Comparison of ENCODE assay signal across 1 cellular context in genomic region chr6:27605401-27606342, GRCh38.
TF ChIP-seq lines count a peak whose summit lies in the region.

No MANE protein-coding gene starts in this region.

TF ChIP-seq in HEK293, 187 proteins besides CTCF, POLR2A, EP300 and RAD21 (continued from another document and continues in another):
- TF ChIP-seq ZNF768 (tag by site-specific recombination; IDR thresholded peaks at IDR 0.05) = no peak
- no peak for TF ChIP-seq ZNF223 (tag by site-specific recombination; IDR thresholded peaks at IDR 0.05)
- TF ChIP-seq KLF17 (tag by site-specific recombination; IDR thresholded peaks at IDR 0.05) = peak; percentile 83
- TF ChIP-seq ZNF596 (tag by site-specific recombination; IDR thresholded peaks at IDR 0.05) = no peak; the same call in 1 of the 2 replicates
- no peak for TF ChIP-seq ZNF449 (tag by site-specific recombination; IDR thresholded peaks at IDR 0.05)
- no peak for TF ChIP-seq ZNF211 (tag by site-specific recombination; IDR thresholded peaks at IDR 0.05; ENCODE audit: low read depth)
- no peak for TF ChIP-seq ZNF302 (tag by site-specific recombination; IDR thresholded peaks at IDR 0.05; ENCODE audit: low read depth)
- no peak for TF ChIP-seq ZNF266 (tag by site-specific recombination; IDR thresholded peaks at IDR 0.05; ENCODE audit: low read depth)
- no peak for TF ChIP-seq BCL11A (tag by site-specific recombination; IDR thresholded peaks at IDR 0.05; ENCODE audit: low read depth)
- TF ChIP-seq ZEB2 (tag by site-specific recombination; IDR thresholded peaks at IDR 0.05) = peak; percentile 79
- TF ChIP-seq GFI1B (tag by site-specific recombination; IDR thresholded peaks at IDR 0.05) = 0 out of 2 replicates have a peak, but pooled peaks have one; percentile 28
- TF ChIP-seq PRDM10 (tag by site-specific recombination; IDR thresholded peaks at IDR 0.05) = no peak
- TF ChIP-seq ZNF48 (tag by site-specific recombination; IDR thresholded peaks at IDR 0.05) = no peak
- no peak for TF ChIP-seq SCRT2 (tag by site-specific recombination; IDR thresholded peaks at IDR 0.05)
- no peak; the same call in 1 of the 2 replicates for TF ChIP-seq BCL11B (tag by site-specific recombination; IDR thresholded peaks at IDR 0.05; ENCODE audit: low read depth)
- 0 out of 2 replicates have a peak, but pooled peaks have one; percentile 11 for TF ChIP-seq GLIS2 (tag by site-specific recombination; IDR thresholded peaks at IDR 0.05)
- no peak for TF ChIP-seq ZNF555 (tag by site-specific recombination; conservative IDR thresholded peaks at IDR 0.05)
- TF ChIP-seq MZF1 (tag by site-specific recombination; IDR thresholded peaks at IDR 0.05; ENCODE audit: borderline replicate concordance) = peak; percentile 41; the same call in 1 of the 2 replicates
- peak; percentile 88; the same call in 1 of the 2 replicates for TF ChIP-seq ZNF501 (tag by site-specific recombination; IDR thresholded peaks at IDR 0.05)
- TF ChIP-seq ZNF23 (tag by site-specific recombination; IDR thresholded peaks at IDR 0.05; ENCODE audit: borderline replicate concordance) = no peak
- no peak for TF ChIP-seq ZNF423 (tag by site-specific recombination; IDR thresholded peaks at IDR 0.05)
- TF ChIP-seq TSHZ1 (tag by site-specific recombination; IDR thresholded peaks at IDR 0.05; ENCODE audit: borderline replicate concordance) = peak; percentile 94
- TF ChIP-seq ZNF629 (tag by site-specific recombination; IDR thresholded peaks at IDR 0.05) = peak; percentile 81
- 0 out of 2 replicates have a peak, but pooled peaks have one; percentile 71 for TF ChIP-seq REPIN1 (tag by site-specific recombination; IDR thresholded peaks at IDR 0.05; ENCODE audit: low read depth)
- TF ChIP-seq ZBTB6 (tag by site-specific recombination; IDR thresholded peaks at IDR 0.05) = peak; percentile 69
- TF ChIP-seq ZNF600 (tag by site-specific recombination; IDR thresholded peaks at IDR 0.05) = no peak; the same call in 1 of the 2 replicates
- no peak for TF ChIP-seq PRDM6 (tag by site-specific recombination; IDR thresholded peaks at IDR 0.05)
- TF ChIP-seq ZNF112 (tag by site-specific recombination; IDR thresholded peaks at IDR 0.05) = no peak
- TF ChIP-seq HOXD13 (CRISPR knock-in tag; IDR thresholded peaks at IDR 0.05; ENCODE audit: borderline replicate concordance) = no peak
- no peak for TF ChIP-seq ZNF175 (tag by site-specific recombination; IDR thresholded peaks at IDR 0.05)
- TF ChIP-seq ZNF324 (tag by site-specific recombination; IDR thresholded peaks at IDR 0.05) = peak; percentile 79
- no peak for TF ChIP-seq ZNF510 (tag by site-specific recombination; IDR thresholded peaks at IDR 0.05; ENCODE audit: insufficient replicate concordance)
- no peak for TF ChIP-seq ZNF664 (tag by site-specific recombination; IDR thresholded peaks at IDR 0.05)
- no peak for TF ChIP-seq ZNF404 (tag by site-specific recombination; IDR thresholded peaks at IDR 0.05)
- no peak for TF ChIP-seq ZNF350 (tag by site-specific recombination; IDR thresholded peaks at IDR 0.05)
- no peak for TF ChIP-seq BCL6B (tag by site-specific recombination; IDR thresholded peaks at IDR 0.05)
- no peak for TF ChIP-seq ZNF280D (tag by site-specific recombination; IDR thresholded peaks at IDR 0.05)
- TF ChIP-seq ZSCAN23 (tag by site-specific recombination; IDR thresholded peaks at IDR 0.05) = no peak
- peak; percentile 63; the same call in 1 of the 2 replicates for TF ChIP-seq ZNF692 (tag by site-specific recombination; IDR thresholded peaks at IDR 0.05)
- peak; percentile 100 for TF ChIP-seq ZBTB17 (tag by site-specific recombination; IDR thresholded peaks at IDR 0.05)
- no peak for TF ChIP-seq ZNF473 (tag by site-specific recombination; IDR thresholded peaks at IDR 0.05)
- no peak for TF ChIP-seq PBX3 (CRISPR knock-in tag; IDR thresholded peaks at IDR 0.05)
